2 cellular contexts compared by ENCODE assay signal in genomic region chr2:96548558-96549465, GRCh38.
TF ChIP-seq lines count a peak whose summit lies in the region.

No MANE protein-coding gene starts in this region.

TF ChIP-seq in HCT116, 20 proteins besides CTCF, POLR2A, EP300 and RAD21:
- no peak for TF ChIP-seq ZBTB33 (IDR thresholded peaks at IDR 0.05; ENCODE audit: extremely low read depth, insufficient replicate concordance, low read length)
- TF ChIP-seq ATF3 (IDR thresholded peaks at IDR 0.05): no peak
- no peak for TF ChIP-seq ZFX (IDR thresholded peaks at IDR 0.05)
- no peak for TF ChIP-seq SP1 (IDR thresholded peaks at IDR 0.05; ENCODE audit: low read depth)
- no peak for TF ChIP-seq CBX3 (IDR thresholded peaks at IDR 0.05; ENCODE audit: low read depth)
- TF ChIP-seq CEBPB (IDR thresholded peaks at IDR 0.05; ENCODE audit: low read depth): no peak
- TF ChIP-seq FOSL1 (IDR thresholded peaks at IDR 0.05; ENCODE audit: low read depth): no peak
- TF ChIP-seq ZNF274 (IDR thresholded peaks at IDR 0.05; ENCODE audit: low read depth, low read length): no peak
- TF ChIP-seq EGR1 (IDR thresholded peaks at IDR 0.05; ENCODE audit: low read depth): no peak
- TF ChIP-seq SIN3A (IDR thresholded peaks at IDR 0.05; ENCODE audit: low read depth): no peak
- TF ChIP-seq POLR2AphosphoS5 (IDR thresholded peaks at IDR 0.05; ENCODE audit: low read depth, low read length): no peak
- TF ChIP-seq MAX (IDR thresholded peaks at IDR 0.05): no peak
- no peak for TF ChIP-seq TCF7L2 (IDR thresholded peaks at IDR 0.05; ENCODE audit: borderline replicate concordance, extremely low read depth, insufficient read depth, insufficient read length)
- no peak for TF ChIP-seq YY1 (IDR thresholded peaks at IDR 0.05; ENCODE audit: extremely low read depth, insufficient replicate concordance, low read depth, low read length)
- TF ChIP-seq ELF1 (IDR thresholded peaks at IDR 0.05; ENCODE audit: borderline replicate concordance, low read depth): no peak
- TF ChIP-seq JUND (IDR thresholded peaks at IDR 0.05): no peak
- TF ChIP-seq EZH2phosphoT487 (IDR thresholded peaks at IDR 0.05; ENCODE audit: borderline replicate concordance): no peak
- TF ChIP-seq REST (IDR thresholded peaks at IDR 0.05; ENCODE audit: low read depth): no peak
- no peak for TF ChIP-seq SRF (IDR thresholded peaks at IDR 0.05; ENCODE audit: low read depth)

TF ChIP-seq in H1, 55 proteins besides CTCF, POLR2A, EP300 and RAD21:
- TF ChIP-seq SIRT6 (IDR thresholded peaks at IDR 0.05; ENCODE audit: low read length): no peak
